16 cellular contexts compared by ENCODE assay signal in genomic region chr15:86489992-86490391, GRCh38.
"Had no signal": no experiment of that assay in that cellular context is flagged by ENCODE, and none has a peak within 500 bp of the region (broad histone marks: within the 10 kb centered on the region; RNA-seq: fewer than 3 reads in every experiment).

No MANE protein-coding gene starts in this region.

- DNase-seq: erythroblast; foreskin keratinocyte; hippocampal formation; kidney glomerular epithelial cell; naive thymus-derived CD4-positive, alpha-beta T cell; nephron progenitor cell; posterior cingulate gyrus; sigmoid colon; stimulated activated CD4-positive, alpha-beta T cell treated with anti-CD3 and anti-CD28 coated beads, Interleukin-2, amount 100 ng/mL, for 24 hours; stimulated activated CD4-positive, alpha-beta T cell treated with anti-CD3 and anti-CD28 coated beads, Interleukin-4, amount 100 ng/mL, for 4 hours; stimulated activated naive B cell treated with anti-CD40 and anti-IgM and Interleukin-4, amounts not matched to agents 10 μg/mL and 1 μg/mL and 100 μg/mL, for 72 hours; stimulated activated naive CD8-positive, alpha-beta T cell treated with anti-CD3 and anti-CD28 coated beads, Interleukin-15, amount 100 ng/mL, for 72 hours; trophoblast cell had no signal

- H3K4me1 ChIP-seq: foreskin keratinocyte, sigmoid colon had no signal

- H3K27me3 ChIP-seq: foreskin keratinocyte, sigmoid colon had no signal

- H3K4me3 Mint-ChIP-seq: dendritic cell treated with granulocyte-macrophage colony-stimulating factor and Interleukin-4, amounts not matched to agents 40 ng/mL and 50 ng/mL, for 4 days; naive thymus-derived CD4-positive, alpha-beta T cell; nephron progenitor cell; stimulated activated naive B cell treated with anti-CD40 and anti-IgM and Interleukin-4, amounts not matched to agents 10 μg/mL and 1 μg/mL and 100 μg/mL, for 72 hours; stimulated activated naive CD8-positive, alpha-beta T cell treated with anti-CD3 and anti-CD28 coated beads, Interleukin-15, amount 100 ng/mL, for 72 hours had no signal

- H3K9me3 ChIP-seq: sigmoid colon, thoracic aorta had no signal

- H3K36me3 Mint-ChIP-seq: naive thymus-derived CD4-positive, alpha-beta T cell; stimulated activated naive B cell treated with anti-CD40 and anti-IgM and Interleukin-4, amounts not matched to agents 10 μg/mL and 1 μg/mL and 100 μg/mL, for 72 hours had no signal

- H3K27me3 Mint-ChIP-seq: dendritic cell treated with granulocyte-macrophage colony-stimulating factor and Interleukin-4, amounts not matched to agents 40 ng/mL and 50 ng/mL, for 4 days; stimulated activated naive B cell treated with anti-CD40 and anti-IgM and Interleukin-4, amounts not matched to agents 10 μg/mL and 1 μg/mL and 100 μg/mL, for 72 hours; stimulated activated naive CD8-positive, alpha-beta T cell treated with anti-CD3 and anti-CD28 coated beads, Interleukin-15, amount 100 ng/mL, for 72 hours had no signal

- H3K9me3 Mint-ChIP-seq: nephron progenitor cell; stimulated activated naive CD8-positive, alpha-beta T cell treated with anti-CD3 and anti-CD28 coated beads, Interleukin-15, amount 100 ng/mL, for 72 hours had no signal

- H3K36me3 ChIP-seq: sigmoid colon, thoracic aorta had no signal

- H3K27ac Mint-ChIP-seq: dendritic cell treated with granulocyte-macrophage colony-stimulating factor and Interleukin-4, amounts not matched to agents 40 ng/mL and 50 ng/mL, for 4 days; naive thymus-derived CD4-positive, alpha-beta T cell; nephron progenitor cell; stimulated activated naive B cell treated with anti-CD40 and anti-IgM and Interleukin-4, amounts not matched to agents 10 μg/mL and 1 μg/mL and 100 μg/mL, for 72 hours; stimulated activated naive CD8-positive, alpha-beta T cell treated with anti-CD3 and anti-CD28 coated beads, Interleukin-15, amount 100 ng/mL, for 72 hours had no signal

- H3K4me3 ChIP-seq: sigmoid colon, skin epidermis, thoracic aorta had no signal

- H3K4me1 Mint-ChIP-seq: nephron progenitor cell; stimulated activated naive B cell treated with anti-CD40 and anti-IgM and Interleukin-4, amounts not matched to agents 10 μg/mL and 1 μg/mL and 100 μg/mL, for 72 hours; stimulated activated naive CD8-positive, alpha-beta T cell treated with anti-CD3 and anti-CD28 coated beads, Interleukin-15, amount 100 ng/mL, for 72 hours had no signal

- H3K27ac ChIP-seq: foreskin keratinocyte, sigmoid colon, skin epidermis, thoracic aorta had no signal
